ENCODE assay signal across 29 cellular contexts in the genomic region with DNA sequence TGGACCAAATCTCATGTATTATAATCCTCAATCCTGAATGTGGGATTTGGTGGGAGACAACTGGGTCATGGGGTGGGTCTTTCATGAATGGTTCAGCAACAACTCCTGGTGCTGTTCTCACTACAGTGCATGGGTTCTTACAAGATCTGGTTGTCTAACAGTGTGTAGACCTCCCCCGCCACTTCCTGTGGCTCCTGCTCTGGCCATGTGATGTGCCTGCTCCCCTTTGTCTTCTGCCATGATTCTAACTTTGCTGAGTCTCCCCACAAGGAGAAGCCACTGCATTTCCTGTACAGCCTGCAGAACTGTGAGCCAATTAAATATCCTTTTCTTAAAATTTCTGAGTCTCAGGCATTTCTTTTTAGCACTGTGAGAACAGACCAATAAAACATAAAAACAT.
"Had no signal": no experiment of that assay in that cellular context is flagged by ENCODE, and none has a peak within 500 bp of the region (broad histone marks: within the 10 kb centered on the region; RNA-seq: fewer than 3 reads in every experiment).

No MANE protein-coding gene starts in this region.

- H3K4me1 Mint-ChIP-seq: activated CD4-positive, alpha-beta T cell treated with anti-CD3 and anti-CD28 coated beads for 36 hours; activated CD4-positive, alpha-beta T cell treated with anti-CD3 and anti-CD28 coated beads, Interleukin-2, amount 10 ng/mL, durations not matched to agents 24 days and 14 days; activated naive CD4-positive, alpha-beta T cell treated with anti-CD3 and anti-CD28 coated beads, Interleukin-2, amount 10 ng/mL, durations not matched to agents 7 days and 5 days; activated naive CD8-positive, alpha-beta T cell treated with anti-CD3 and anti-CD28 coated beads, Interleukin-2, amount 50 U/mL, for 24 hours had no signal

- ATAC-seq: activated CD4-positive, alpha-beta T cell treated with anti-CD3 and anti-CD28 coated beads for 36 hours; activated naive CD4-positive, alpha-beta T cell treated with anti-CD3 and anti-CD28 coated beads, Interleukin-2, amount 50 U/mL, for 72 hours; activated naive CD8-positive, alpha-beta T cell treated with anti-CD3 and anti-CD28 coated beads, Interleukin-2, amount 50 U/mL, for 24 hours; activated T-cell treated with anti-CD3 and anti-CD28 coated beads, Interleukin-2, amount 50 U/mL, for 72 hours; body of pancreas had no signal

- DNase-seq: activated CD4-positive, alpha-beta memory T cell treated with anti-CD3 and anti-CD28 coated beads, Interleukin-2, amount 10 ng/mL, durations not matched to agents 7 days and 5 days; activated CD4-positive, alpha-beta T cell treated with anti-CD3 and anti-CD28 coated beads for 36 hours; activated CD4-positive, alpha-beta T cell treated with anti-CD3 and anti-CD28 coated beads, Interleukin-2, amount 10 ng/mL, durations not matched to agents 24 days and 14 days; activated CD4-positive, CD25-positive, alpha-beta regulatory T cell; activated CD4-positive, CD25-positive, alpha-beta regulatory T cell treated with anti-CD3 and anti-CD28 coated beads, Interleukin-2, amount 50 U/mL, for 72 hours; activated CD8-positive, alpha-beta memory T cell treated with anti-CD3 and anti-CD28 coated beads, Interleukin-2, amount 50 U/mL, for 48 hours; activated gamma-delta T cell; activated naive CD4-positive, alpha-beta T cell; activated naive CD4-positive, alpha-beta T cell treated with anti-CD3 and anti-CD28 coated beads, Interleukin-2, amount 10 ng/mL, durations not matched to agents 7 days and 5 days; activated naive CD8-positive, alpha-beta T cell treated with anti-CD3 and anti-CD28 coated beads, Interleukin-2, amount 50 U/mL, for 24 hours; activated T-cell treated with anti-CD3 and anti-CD28 coated beads for 4 hours; activated T-cell treated with anti-CD3 and anti-CD28 coated beads, Interleukin-2, amount 50 U/mL, for 24 hours; activated T-cell treated with anti-CD3 and anti-CD28 coated beads, Interleukin-2, amount 50 U/mL, for 72 hours; adrenal gland; amygdala; aorta; body of pancreas; central memory CD4-positive, alpha-beta T cell; cerebellar nuclear complex; colonic mucosa; effector CD8-positive, alpha-beta T cell; esophagus squamous epithelium; head of caudate nucleus; hippocampal formation; T-helper 2 cell had no signal

- H3K36me3 Mint-ChIP-seq: activated naive CD4-positive, alpha-beta T cell treated with anti-CD3 and anti-CD28 coated beads, Interleukin-2, amount 10 ng/mL, durations not matched to agents 7 days and 5 days; activated naive CD4-positive, alpha-beta T cell treated with anti-CD3 and anti-CD28 coated beads, Interleukin-2, amount 50 U/mL, for 72 hours had no signal

- H3K27me3 ChIP-seq: adrenal gland, body of pancreas, breast epithelium, cardiac muscle cell, colonic mucosa, esophagus squamous epithelium had no signal

- H3K9me3 ChIP-seq: adrenal gland, body of pancreas, breast epithelium, colonic mucosa, esophagus squamous epithelium had no signal

- H3K27ac Mint-ChIP-seq: activated CD4-positive, alpha-beta memory T cell treated with anti-CD3 and anti-CD28 coated beads, Interleukin-2, amount 10 ng/mL, durations not matched to agents 7 days and 5 days; activated CD4-positive, alpha-beta T cell treated with anti-CD3 and anti-CD28 coated beads for 36 hours; activated CD4-positive, alpha-beta T cell treated with anti-CD3 and anti-CD28 coated beads, Interleukin-2, amount 10 ng/mL, durations not matched to agents 24 days and 14 days; activated naive CD4-positive, alpha-beta T cell treated with anti-CD3 and anti-CD28 coated beads, Interleukin-2, amount 10 ng/mL, durations not matched to agents 7 days and 5 days; activated naive CD4-positive, alpha-beta T cell treated with anti-CD3 and anti-CD28 coated beads, Interleukin-2, amount 50 U/mL, for 72 hours; activated naive CD8-positive, alpha-beta T cell treated with anti-CD3 and anti-CD28 coated beads, Interleukin-2, amount 50 U/mL, for 24 hours; activated T-cell treated with anti-CD3 and anti-CD28 coated beads, Interleukin-2, amount 50 U/mL, for 24 hours; activated T-cell treated with anti-CD3 and anti-CD28 coated beads, Interleukin-2, amount 50 U/mL, for 72 hours had no signal

- H3K36me3 ChIP-seq: adrenal gland, breast epithelium, cardiac muscle cell, colonic mucosa, esophagus squamous epithelium had no signal

- H3K27ac ChIP-seq: adrenal gland, body of pancreas, breast epithelium, cardiac muscle cell, colonic mucosa, epithelial cell of prostate, esophagus squamous epithelium had no signal

- H3K4me3 Mint-ChIP-seq: activated CD4-positive, alpha-beta memory T cell treated with anti-CD3 and anti-CD28 coated beads, Interleukin-2, amount 10 ng/mL, durations not matched to agents 7 days and 5 days; activated CD4-positive, alpha-beta T cell treated with anti-CD3 and anti-CD28 coated beads for 36 hours; activated CD4-positive, alpha-beta T cell treated with anti-CD3 and anti-CD28 coated beads, Interleukin-2, amount 10 ng/mL, durations not matched to agents 24 days and 14 days; activated naive CD4-positive, alpha-beta T cell treated with anti-CD3 and anti-CD28 coated beads, Interleukin-2, amount 10 ng/mL, durations not matched to agents 7 days and 5 days; activated naive CD8-positive, alpha-beta T cell treated with anti-CD3 and anti-CD28 coated beads, Interleukin-2, amount 50 U/mL, for 24 hours; activated T-cell treated with anti-CD3 and anti-CD28 coated beads, Interleukin-2, amount 50 U/mL, for 24 hours; activated T-cell treated with anti-CD3 and anti-CD28 coated beads, Interleukin-2, amount 50 U/mL, for 72 hours had no signal

- H3K4me3 ChIP-seq: adrenal gland, body of pancreas, breast epithelium, cardiac muscle cell, colonic mucosa, esophagus squamous epithelium had no signal

- H3K4me1 ChIP-seq: adrenal gland, body of pancreas, breast epithelium, colonic mucosa, esophagus squamous epithelium had no signal

- H3K27me3 Mint-ChIP-seq: activated CD4-positive, alpha-beta memory T cell treated with anti-CD3 and anti-CD28 coated beads, Interleukin-2, amount 10 ng/mL, durations not matched to agents 7 days and 5 days; activated CD4-positive, alpha-beta T cell treated with anti-CD3 and anti-CD28 coated beads for 36 hours; activated CD4-positive, alpha-beta T cell treated with anti-CD3 and anti-CD28 coated beads, Interleukin-2, amount 10 ng/mL, durations not matched to agents 24 days and 14 days; activated naive CD4-positive, alpha-beta T cell treated with anti-CD3 and anti-CD28 coated beads, Interleukin-2, amount 10 ng/mL, durations not matched to agents 7 days and 5 days; activated naive CD8-positive, alpha-beta T cell treated with anti-CD3 and anti-CD28 coated beads, Interleukin-2, amount 50 U/mL, for 24 hours; activated T-cell treated with anti-CD3 and anti-CD28 coated beads, Interleukin-2, amount 50 U/mL, for 24 hours had no signal
